ENCODE assay signal across 35 cellular contexts in the genomic region with DNA sequence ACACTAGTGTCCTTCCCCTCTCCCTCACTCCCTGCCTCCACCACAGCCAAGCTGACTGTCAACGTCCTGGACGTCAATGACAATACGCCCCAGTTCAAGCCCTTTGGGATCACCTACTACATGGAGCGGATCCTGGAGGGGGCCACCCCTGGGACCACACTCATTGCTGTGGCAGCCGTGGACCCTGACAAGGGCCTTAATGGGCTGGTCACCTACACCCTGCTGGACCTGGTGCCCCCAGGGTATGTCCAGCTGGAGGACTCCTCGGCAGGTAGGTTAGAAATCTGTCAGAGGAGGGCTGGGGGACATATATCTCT.
"Had no signal": no experiment of that assay in that cellular context is flagged by ENCODE, and none has a peak within 500 bp of the region (broad histone marks: within the 10 kb centered on the region; RNA-seq: fewer than 3 reads in every experiment).

No MANE protein-coding gene starts in this region.

- H3K27ac ChIP-seq: ascending aorta, breast epithelium, cardiac muscle cell, colonic mucosa, epithelial cell of prostate, esophagus squamous epithelium, gastroesophageal sphincter, heart right ventricle, WERI-Rb-1 had no signal

- H3K36me3 Mint-ChIP-seq: activated CD8-positive, alpha-beta memory T cell treated with anti-CD3 and anti-CD28 coated beads, Interleukin-2, amount 10 ng/mL, durations not matched to agents 7 days and 5 days; activated naive CD4-positive, alpha-beta T cell treated with anti-CD3 and anti-CD28 coated beads, Interleukin-2, amount 10 ng/mL, durations not matched to agents 7 days and 5 days; brain had no signal

- H3K9me3 ChIP-seq: ascending aorta, breast epithelium, colonic mucosa, esophagus squamous epithelium, gastroesophageal sphincter, heart right ventricle had no signal

- H3K4me1 ChIP-seq: ascending aorta, breast epithelium, colonic mucosa, esophagus squamous epithelium, gastroesophageal sphincter had no signal

- H3K27me3 ChIP-seq: ascending aorta, breast epithelium, cardiac muscle cell, colonic mucosa, gastroesophageal sphincter, heart right ventricle had no signal

- ATAC-seq: gastroesophageal sphincter, T-helper 17 cell had no signal

- H3K27ac Mint-ChIP-seq: activated CD4-positive, alpha-beta memory T cell treated with anti-CD3 and anti-CD28 coated beads, Interleukin-2, amount 10 ng/mL, durations not matched to agents 7 days and 5 days; activated CD4-positive, alpha-beta T cell treated with anti-CD3 and anti-CD28 coated beads for 36 hours; activated CD4-positive, alpha-beta T cell treated with anti-CD3 and anti-CD28 coated beads, Interleukin-2, amount 10 ng/mL, durations not matched to agents 7 days and 5 days; activated CD8-positive, alpha-beta memory T cell treated with anti-CD3 and anti-CD28 coated beads, Interleukin-2, amount 10 ng/mL, durations not matched to agents 7 days and 5 days; activated naive CD4-positive, alpha-beta T cell treated with anti-CD3 and anti-CD28 coated beads, Interleukin-2, amount 10 ng/mL, durations not matched to agents 7 days and 5 days; activated T-helper 1 cell treated with anti-CD3 and anti-CD28 coated beads, Interleukin-12 subunit alpha, Interleukin-12 subunit beta, Interleukin-2, Interleukin-4 antibody, amounts not matched to agents 30 ng/mL and 10 ng/mL and 1 ng/mL, durations not matched to agents 14 hours and 24 hours and 36 hours; activated T-helper 2 cell treated with anti-CD3 and anti-CD28 coated beads, Interferon-gamma antibody, Interleukin-2, Interleukin-4, amounts not matched to agents 10 μg/mL and 5 μg/mL and 100 μg/mL, durations not matched to agents 14 hours and 24 hours and 36 hours; brain; T-helper 17 cell; T-helper 2 cell treated with Interferon-gamma antibody and Interleukin-4, amounts not matched to agents 5 μg/mL and 100 μg/mL, for 36 hours had no signal

- H3K4me3 Mint-ChIP-seq: activated CD4-positive, alpha-beta memory T cell treated with anti-CD3 and anti-CD28 coated beads, Interleukin-2, amount 10 ng/mL, durations not matched to agents 7 days and 5 days; activated CD4-positive, alpha-beta T cell treated with anti-CD3 and anti-CD28 coated beads for 36 hours; activated CD4-positive, alpha-beta T cell treated with anti-CD3 and anti-CD28 coated beads, Interleukin-2, amount 10 ng/mL, durations not matched to agents 7 days and 5 days; activated CD8-positive, alpha-beta memory T cell treated with anti-CD3 and anti-CD28 coated beads, Interleukin-2, amount 10 ng/mL, durations not matched to agents 7 days and 5 days; activated naive CD4-positive, alpha-beta T cell treated with anti-CD3 and anti-CD28 coated beads, Interleukin-2, amount 10 ng/mL, durations not matched to agents 7 days and 5 days; activated T-helper 1 cell treated with anti-CD3 and anti-CD28 coated beads, Interleukin-12 subunit alpha, Interleukin-12 subunit beta, Interleukin-2, Interleukin-4 antibody, amounts not matched to agents 30 ng/mL and 10 ng/mL and 1 ng/mL, durations not matched to agents 14 hours and 24 hours and 36 hours; brain; T-helper 17 cell; T-helper 2 cell treated with Interferon-gamma antibody and Interleukin-4, amounts not matched to agents 5 μg/mL and 100 μg/mL, for 36 hours had no signal

- H3K4me3 ChIP-seq: ascending aorta, breast epithelium, cardiac muscle cell, colonic mucosa, esophagus squamous epithelium, gastroesophageal sphincter, heart right ventricle had no signal

- H3K36me3 ChIP-seq: ascending aorta, breast epithelium, cardiac muscle cell, colonic mucosa, esophagus squamous epithelium had no signal

- DNase-seq: activated CD4-positive, alpha-beta memory T cell treated with anti-CD3 and anti-CD28 coated beads, Interleukin-2, amount 10 ng/mL, durations not matched to agents 7 days and 5 days; activated CD4-positive, alpha-beta T cell treated with anti-CD3 and anti-CD28 coated beads for 36 hours; activated CD4-positive, alpha-beta T cell treated with anti-CD3 and anti-CD28 coated beads, Interleukin-2, amount 10 ng/mL, durations not matched to agents 7 days and 5 days; activated CD4-positive, alpha-beta T cell treated with anti-CD3 and anti-CD28 coated beads, Interleukin-2, amount 50 U/mL, for 4 hours; activated CD4-positive, CD25-positive, alpha-beta regulatory T cell; activated CD4-positive, CD25-positive, alpha-beta regulatory T cell treated with anti-CD3 and anti-CD28 coated beads, Interleukin-2, amount 50 U/mL, for 72 hours; activated CD8-positive, alpha-beta memory T cell treated with anti-CD3 and anti-CD28 coated beads, Interleukin-2, amount 10 ng/mL, durations not matched to agents 7 days and 5 days; activated CD8-positive, alpha-beta memory T cell treated with anti-CD3 and anti-CD28 coated beads, Interleukin-2, amount 50 U/mL, for 4 hours; activated gamma-delta T cell; activated naive CD4-positive, alpha-beta T cell; activated naive CD4-positive, alpha-beta T cell treated with anti-CD3 and anti-CD28 coated beads, Interleukin-2, amount 10 ng/mL, durations not matched to agents 7 days and 5 days; activated T-cell treated with anti-CD3 and anti-CD28 coated beads, Interleukin-2, amount 50 U/mL, for 1 hour; central memory CD4-positive, alpha-beta T cell; cerebellar nuclear complex; colonic mucosa; effector CD8-positive, alpha-beta T cell; esophagus squamous epithelium; foreskin melanocyte; heart right ventricle; T-helper 1 cell; T-helper 17 cell; T1000; WERI-Rb-1 had no signal

- FAIRE-seq: endometrium, endothelial cell of umbilical vein had no signal

- H3K4me1 Mint-ChIP-seq: brain had no signal

- H3K27me3 Mint-ChIP-seq: activated CD4-positive, alpha-beta memory T cell treated with anti-CD3 and anti-CD28 coated beads, Interleukin-2, amount 10 ng/mL, durations not matched to agents 7 days and 5 days; activated CD4-positive, alpha-beta T cell treated with anti-CD3 and anti-CD28 coated beads for 36 hours; activated CD4-positive, alpha-beta T cell treated with anti-CD3 and anti-CD28 coated beads, Interleukin-2, amount 10 ng/mL, durations not matched to agents 7 days and 5 days; activated CD8-positive, alpha-beta memory T cell treated with anti-CD3 and anti-CD28 coated beads, Interleukin-2, amount 10 ng/mL, durations not matched to agents 7 days and 5 days; activated naive CD8-positive, alpha-beta T cell; brain; T-helper 17 cell had no signal

- H3K9me3 Mint-ChIP-seq: activated CD4-positive, alpha-beta memory T cell treated with anti-CD3 and anti-CD28 coated beads, Interleukin-2, amount 10 ng/mL, durations not matched to agents 7 days and 5 days; activated CD4-positive, alpha-beta T cell treated with anti-CD3 and anti-CD28 coated beads, Interleukin-2, amount 10 ng/mL, durations not matched to agents 7 days and 5 days; activated naive CD4-positive, alpha-beta T cell treated with anti-CD3 and anti-CD28 coated beads, Interleukin-2, amount 10 ng/mL, durations not matched to agents 7 days and 5 days; activated T-helper 1 cell treated with anti-CD3 and anti-CD28 coated beads, Interleukin-12 subunit alpha, Interleukin-12 subunit beta, Interleukin-2, Interleukin-4 antibody, amounts not matched to agents 30 ng/mL and 10 ng/mL and 1 ng/mL, durations not matched to agents 14 hours and 24 hours and 36 hours; activated T-helper 2 cell treated with anti-CD3 and anti-CD28 coated beads, Interferon-gamma antibody, Interleukin-2, Interleukin-4, amounts not matched to agents 10 μg/mL and 5 μg/mL and 100 μg/mL, durations not matched to agents 14 hours and 24 hours and 36 hours; T-helper 2 cell treated with Interferon-gamma antibody and Interleukin-4, amounts not matched to agents 5 μg/mL and 100 μg/mL, for 36 hours had no signal
